ENCODE assay signal across 1 cellular context in the genomic region with DNA sequence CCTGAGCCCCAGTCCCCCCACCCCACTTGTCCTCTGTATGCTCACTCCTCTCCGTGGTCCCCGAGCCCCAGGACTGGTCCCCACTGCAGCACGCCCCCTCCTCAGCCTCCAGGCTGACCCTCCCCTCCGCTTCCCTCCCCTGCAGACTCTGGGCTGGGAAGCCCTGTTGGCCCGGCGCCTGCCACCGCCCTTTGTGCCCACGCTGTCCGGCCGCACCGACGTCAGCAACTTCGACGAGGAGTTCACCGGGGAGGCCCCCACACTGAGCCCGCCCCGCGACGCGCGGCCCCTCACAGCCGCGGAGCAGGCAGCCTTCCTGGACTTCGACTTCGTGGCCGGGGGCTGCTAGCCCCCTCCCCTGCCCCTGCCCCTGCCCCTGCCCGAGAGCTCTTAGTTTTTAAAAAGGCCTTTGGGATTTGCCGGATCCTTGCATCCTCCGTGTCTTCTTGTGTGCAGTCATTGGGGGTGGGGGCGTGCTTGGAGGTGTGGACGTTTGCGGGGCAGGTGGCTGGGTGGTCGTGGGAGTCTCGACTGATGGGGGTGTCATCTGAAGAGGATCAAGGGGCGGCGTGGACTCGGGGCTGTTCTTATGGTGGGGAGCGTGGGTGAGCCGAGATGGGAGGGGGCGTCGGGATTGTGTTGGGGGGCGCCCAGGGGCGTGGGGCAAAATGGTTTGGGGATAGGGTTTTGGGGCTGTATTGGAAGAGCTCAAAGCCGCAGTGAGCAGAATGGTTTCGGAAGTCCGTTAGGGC.
TF ChIP-seq lines count a peak whose summit lies in the region.

No MANE protein-coding gene starts in this region.

TF ChIP-seq in WTC11, 78 proteins besides CTCF, POLR2A, EP300 and RAD21 (continued from another document):
- no peak for TF ChIP-seq RELA (CRISPR knock-in tag; IDR thresholded peaks at IDR 0.05; ENCODE audit: borderline replicate concordance)
